8 cellular contexts compared by ENCODE assay signal in genomic region chr17:28042657-28042720, GRCh38. TPM values are rescaled to one million over a fixed set of nuclear protein-coding genes. Genes with fewer than 3 reads are reported as not detected.
DNase-seq lines count a peak whose midpoint lies in the region; ATAC-seq, FAIRE-seq and TF ChIP-seq lines count a peak whose summit lies in the region.

NLK (plus strand) TSS chr17:28042677; CDS start chr17:28042874, 197 bp downstream.

- H3K4me2 ChIP-seq in SU-DHL-6 (ENCODE audit: low read depth, low read length, poor library complexity, severe bottlenecking): peak within 1 kb of the TSS; percentile 80

- no peak for DNase-seq in D721Med (ENCODE audit: insufficient read length, low spot score)
- no peak for DNase-seq in frontal cortex (ENCODE audit: low spot score in 2 of 2)
- DNase-seq in pancreas: no peak
- DNase-seq in NCI-H146 treated with DMSO at 0.1 percent for 48 hours (lab: John Stamatoyannopoulos, UW; ENCODE audit: unreplicated experiment): no peak
- no peak for DNase-seq in T1000 (lab: John Stamatoyannopoulos, UW)

- FAIRE-seq in D721Med (lab: Jason Lieb, UNC) (no peak), frontal cortex (lab: Jason Lieb, UNC) (no peak), pancreas (lab: Jason Lieb, UNC) (no peak)

- H4K20me1 ChIP-seq in SU-DHL-6 (ENCODE audit: low read depth, low read length): no peaks in the 10 kb centered on the region; the same call in 1 of the 2 replicates

- ATAC-seq in pancreas (no peak), HG02981 (IDR thresholded peaks at IDR 0.05; ENCODE audit: unreplicated experiment) (no peak), GM21367 (IDR thresholded peaks at IDR 0.05; ENCODE audit: unreplicated experiment) (no peak)

- H3K4me1 ChIP-seq in pancreas: peaks cover 9 to 42% (median 24%) of the 10 kb centered on the region in 3 donors

- H3K4me3 ChIP-seq in SU-DHL-6 (ENCODE audit: insufficient read depth, low read length, poor library complexity, severe bottlenecking) (peak within 1 kb of the TSS; percentile 95), pancreas (peak within 1 kb of the TSS; percentile 71 to 97 (median 76))

- H3K27ac ChIP-seq in SU-DHL-6 (ENCODE audit: low read depth, low read length) (no peak within 1 kb of the TSS), pancreas (peak within 1 kb of the TSS; percentile 76 to 84 (median 80))

- H3K9me3 ChIP-seq in SU-DHL-6 (ENCODE audit: insufficient read depth, low read length) (no peaks in the 10 kb centered on the region), pancreas (no peaks in the 10 kb centered on the region)

- H3K27me3 ChIP-seq in SU-DHL-6 (ENCODE audit: low read length): no peaks in the 10 kb centered on the region
- H3K27me3 ChIP-seq in pancreas: no peaks in the 10 kb centered on the region

- H2AFZ ChIP-seq in SU-DHL-6 (ENCODE audit: low read depth, low read length, severe bottlenecking): peak within 1 kb of the TSS; percentile 74

- H3K79me2 ChIP-seq in SU-DHL-6 (ENCODE audit: insufficient read depth, low read length): peaks cover 47% of the 10 kb centered on the region

- intact Hi-C loops in pancreas (cut with DNase I): loop anchor here in 1 of 3 donors (10.0 kb wide), 1 partner anchor 182 kb away; no protein-coding TSS in a partner anchor

- H3K9me2 ChIP-seq in SU-DHL-6 (replicated peaks; ENCODE audit: insufficient read depth, low read length): no peaks in the 10 kb centered on the region

- 73 to 82% methylated on average over 1 of the region's 1 CpG for WGBS in pancreas, 2 donors

- H3F3A ChIP-seq in SU-DHL-6 (ENCODE audit: insufficient read depth): peaks cover 5% of the 10 kb centered on the region; the same call in 1 of the 2 replicates

- peaks cover 8% of the 10 kb centered on the region; the same call in 1 of the 2 replicates for H3K36me3 ChIP-seq in SU-DHL-6 (ENCODE audit: low read length)
- H3K36me3 ChIP-seq in pancreas: no peaks in the 10 kb centered on the region

- peak; percentile 10 for TF ChIP-seq CTCF in D721Med (IDR thresholded peaks at IDR 0.05; ENCODE audit: insufficient read depth, missing control alignments)
- TF ChIP-seq CTCF in SU-DHL-6 (IDR thresholded peaks at IDR 0.05; ENCODE audit: insufficient read depth, low read length, poor library complexity, severe bottlenecking): no peak
- no peak for TF ChIP-seq CTCF in pancreas (IDR thresholded peaks at IDR 0.05)

- H3K9ac ChIP-seq in SU-DHL-6 (ENCODE audit: low read length): peak within 1 kb of the TSS; percentile 74

RNA-seq across cellular contexts. Expression of gene NLK, which starts in this region (rescaled TPM):
- 73.0 TPM for total RNA-seq in frontal cortex
- total RNA-seq in pancreas: 10 to 100 TPM in 5 of 6 donors, 1 to 10 TPM in 1; 9.8 to 16.7 (median 14.8) TPM
- polyA plus RNA-seq in pancreas: 10 to 100 TPM; 11.6 to 12.2 TPM
